11 cellular contexts compared by ENCODE assay signal in the genomic region with DNA sequence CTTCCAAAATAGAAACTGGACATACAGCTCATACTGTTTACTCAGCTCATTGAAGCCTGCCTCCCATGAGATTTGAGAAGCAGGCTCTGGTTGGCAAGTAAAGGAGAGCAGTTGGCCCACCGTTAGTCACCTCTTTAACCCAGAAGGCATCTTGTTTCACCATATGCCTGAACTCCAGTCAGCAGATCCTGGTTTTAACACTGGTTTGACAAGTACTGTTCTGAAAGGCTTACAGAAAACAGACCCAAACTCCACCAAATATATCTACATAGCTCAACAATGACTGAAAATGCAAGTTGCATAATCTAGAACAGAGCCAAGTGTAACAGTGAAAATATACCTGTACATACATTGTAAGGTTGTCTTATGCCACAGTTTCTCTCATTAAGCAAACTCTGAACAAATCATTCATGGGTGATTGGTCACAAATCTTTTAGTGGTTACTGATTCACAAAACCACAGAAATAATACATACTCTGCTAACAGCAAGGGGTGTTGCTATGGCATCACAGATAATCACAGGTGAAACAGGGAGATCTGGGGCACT.
DNase-seq lines count a peak whose midpoint lies in the region; ATAC-seq and TF ChIP-seq lines count a peak whose summit lies in the region.
"Had no signal": no experiment of that assay in that cellular context is flagged by ENCODE, and none has a peak within 500 bp of the region (broad histone marks: within the 10 kb centered on the region; RNA-seq: fewer than 3 reads in every experiment).

No MANE protein-coding gene starts in this region.

- H3K27ac ChIP-seq in AG04450 (ENCODE audit: low read depth, low read length) (no peak overlapping the region), left lung (no peak overlapping the region)

- no peak overlapping the region for H3K4me3 ChIP-seq in AG04450 (ENCODE audit: low read depth, low read length)
- H3K4me3 ChIP-seq in foreskin fibroblast (ENCODE audit: low read depth in 1 of 2, low read length in 2 of 2) = no peak overlapping the region
- H3K4me3 ChIP-seq in left lung = no peak overlapping the region

- H3K9me3 ChIP-seq in AG04450 (ENCODE audit: control insufficient read depth, insufficient read depth, low read length) (no peaks in the 10 kb centered on the region), left lung (no peaks in the 10 kb centered on the region)

- intact Hi-C loops in left lung (cut with DNase I) = no loop called here

- TF ChIP-seq CTCF in AG04450 (IDR thresholded peaks at IDR 0.05; ENCODE audit: low read depth, low read length) (no peak), foreskin fibroblast (IDR thresholded peaks at IDR 0.05; ENCODE audit: low read depth, low read length) (no peak), left lung (IDR thresholded peaks at IDR 0.05) (no peak)

- POLR2A ChIA-PET in AG04450 (lab: Yijun Ruan, JAX) = no interaction called here

- no peaks in the 10 kb centered on the region for H3K27me3 ChIP-seq in AG04450 (ENCODE audit: control insufficient read depth, insufficient read depth, low read length)
- no peaks in the 10 kb centered on the region for H3K27me3 ChIP-seq in left lung

- no peaks in the 10 kb centered on the region for H3K4me1 ChIP-seq in left lung

- H3K36me3 ChIP-seq in left lung = no peaks in the 10 kb centered on the region

- DNase-seq in AG04450 (ENCODE audit: low read depth, low spot score) (peak; percentile 42), HCEC 1CT (peak; percentile 81), foreskin fibroblast (peak; percentile 85 to 92), left lung (no peak), Kasumi-1 (lab: John Stamatoyannopoulos, UW) (no peak), cerebellum (ENCODE audit: low spot score) (no peak)
- DNase-seq: activated gamma-delta T cell; effector CD8-positive, alpha-beta T cell had no signal

- CTCF ChIA-PET in AG04450 (lab: Charles Lee) = interaction anchor here (0.8 kb wide), 1 partner anchor 9 kb away, joined by 4 read pairs; no protein-coding TSS in a partner anchor

- ATAC-seq in SK-N-SH treated with all-trans-retinoic acid at 6 μM for 48 hours (peak; percentile 83), left lung (no peak), GM21619 (IDR thresholded peaks at IDR 0.05; ENCODE audit: unreplicated experiment) (no peak)
- ATAC-seq: sciatic nerve had no signal

TF ChIP-seq in SK-N-SH treated with all-trans-retinoic acid at 6 μM for 48 hours, 23 proteins besides CTCF, POLR2A, EP300 and RAD21:
- TF ChIP-seq ISL1 (CRISPR knock-in tag; IDR thresholded peaks at IDR 0.05) = peak; percentile 25
- TF ChIP-seq RARB (CRISPR knock-in tag; IDR thresholded peaks at IDR 0.05) = no peak

Comparison
In these comparisons a context has a peak if more than half of its experiments do, and no peak if none do; other contexts are left out.
1. DNase-seq: peak in AG04450 (single experiment), HCEC 1CT (single experiment) and foreskin fibroblast (2 of 2); none in left lung (0 of 2), Kasumi-1 (0 of 2) and cerebellum (single experiment).